15 cellular contexts compared by ENCODE assay signal in the genomic region with DNA sequence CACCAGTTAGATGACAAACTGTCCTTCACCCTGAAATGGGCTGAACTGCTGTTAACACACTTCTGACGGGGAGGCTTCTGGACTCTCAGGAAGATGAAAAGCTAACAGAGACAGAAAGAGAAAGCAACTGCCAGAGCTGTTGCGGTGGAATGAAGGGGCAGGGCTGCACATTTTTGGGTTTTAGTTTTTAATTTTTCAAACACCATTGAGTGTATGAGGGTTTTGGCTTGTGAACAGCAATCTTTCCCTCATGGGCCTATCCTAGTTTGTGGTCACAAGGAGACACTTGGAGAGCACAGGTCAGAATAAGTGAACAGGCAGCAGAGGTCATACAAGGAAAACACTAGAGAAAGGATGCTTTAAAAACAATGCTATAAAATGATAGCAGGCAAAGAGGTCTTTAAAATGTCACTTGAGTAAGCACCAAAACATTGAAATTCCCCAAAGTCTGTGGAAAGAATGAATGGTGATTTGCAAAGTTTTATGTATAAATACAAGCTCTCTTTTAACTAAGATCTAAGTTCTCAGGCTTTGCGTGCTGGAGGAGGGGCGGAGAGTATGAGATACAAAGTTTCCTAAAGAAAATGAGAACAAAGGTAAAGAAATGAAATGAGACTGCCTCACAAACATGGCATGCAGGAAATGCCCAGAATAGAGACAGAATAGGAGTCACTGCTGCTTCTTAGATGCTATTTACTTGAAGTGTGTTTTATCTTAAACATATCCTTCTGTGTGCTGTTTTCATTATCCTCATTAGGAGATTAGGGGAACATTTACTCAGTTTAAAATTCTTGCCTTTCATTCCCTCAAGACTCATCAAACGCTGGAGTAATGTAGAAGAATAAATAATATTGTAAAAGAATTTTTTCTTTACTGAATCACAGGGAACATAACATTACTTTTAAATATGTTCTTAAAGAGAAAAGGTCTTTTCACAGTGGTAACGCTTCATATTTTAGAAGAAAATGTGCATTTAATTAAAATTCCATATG.
A peak's percentile ranks its signal among the peaks of the same experiment; 100 is the strongest.
DNase-seq lines count a peak whose midpoint lies in the region; ATAC-seq and TF ChIP-seq lines count a peak whose summit lies in the region.
"Had no signal": no experiment of that assay in that cellular context is flagged by ENCODE, and none has a peak within 500 bp of the region (broad histone marks: within the 10 kb centered on the region; RNA-seq: fewer than 3 reads in every experiment).

No MANE protein-coding gene starts in this region.

- no peaks in the 10 kb centered on the region for H4K20me1 ChIP-seq in hepatocyte (ENCODE audit: insufficient read depth, poor library complexity, severe bottlenecking)

- TF ChIP-seq EP300 in sigmoid colon (IDR thresholded peaks at IDR 0.05), result no peak

- intact Hi-C loops in sigmoid colon (cut with DNase I), result loop anchor here (5.0 kb wide), 1 partner anchor 349 kb away; no protein-coding TSS in a partner anchor

- peaks cover under 1% of the 10 kb centered on the region for H3K9me3 ChIP-seq in adipocyte (ENCODE audit: control insufficient read depth, low read length)
- no peaks in the 10 kb centered on the region for H3K9me3 ChIP-seq in hepatocyte (ENCODE audit: low read depth)
- no peaks in the 10 kb centered on the region for H3K9me3 ChIP-seq in sigmoid colon

- CTCF ChIA-PET in RWPE1 (lab: Yijun Ruan, JAX), result interaction anchor here (1.1 kb wide), 1 partner anchor 13 kb away, joined by 3 read pairs; no protein-coding TSS in a partner anchor

- H3K36me3 ChIP-seq in adipocyte (ENCODE audit: control insufficient read depth, insufficient read depth, low read length, severe bottlenecking) (no peaks in the 10 kb centered on the region), hepatocyte (replicated peaks; ENCODE audit: insufficient read depth, low read depth) (no peaks in the 10 kb centered on the region), sigmoid colon (no peaks in the 10 kb centered on the region)
- H3K36me3 ChIP-seq: vagina had no signal

- H3K4me1 ChIP-seq in adipocyte (ENCODE audit: control insufficient read depth, insufficient read depth, low read length) (peaks cover 20% of the 10 kb centered on the region), hepatocyte (ENCODE audit: insufficient read depth) (no peaks in the 10 kb centered on the region), sigmoid colon (peaks cover 0 to 50% (median 27%) of the 10 kb centered on the region in 4 donors)
- H3K4me1 ChIP-seq: vagina had no signal

- H3K9ac ChIP-seq in adipocyte (ENCODE audit: low read length), result peak overlapping the region; percentile 56

- H3K27ac ChIP-seq in hepatocyte (peak overlapping the region; percentile 57), sigmoid colon (peak overlapping the region in 3 of 4 donors; percentile 34 to 51 (median 41)), RWPE1 (no peak overlapping the region)
- H3K27ac ChIP-seq: vagina had no signal

- DNase-seq in Daoy (ENCODE audit: low read depth) (peak; percentile 43), adipocyte (ENCODE audit: low read depth) (peak; percentile 73), hepatocyte (ENCODE audit: low spot score) (no peak), sigmoid colon (no peak), RWPE1 (ENCODE audit: low spot score) (no peak)
- DNase-seq: GOT3; Kasumi-1; NCI-H187; stimulated activated CD4-positive, alpha-beta T cell treated with anti-CD3 and anti-CD28 coated beads, Interleukin-2, amount 100 ng/mL, for 24 hours had no signal

- no peaks in the 10 kb centered on the region for H3K79me2 ChIP-seq in hepatocyte

- 42% methylated on average over 6 of the region's 6 CpGs for whole genome bisulfite sequencing in hepatocyte (ENCODE audit: low lambda C conversion rate, missing lambda C conversion rate)
- 64 to 68% methylated on average over 6 of the region's 6 CpGs for WGBS in sigmoid colon, 2 donors

- H3K4me3 ChIP-seq in adipocyte (ENCODE audit: low read length), result peak overlapping the region; percentile 61
- H3K4me3 ChIP-seq in hepatocyte, result no peak overlapping the region
- no peak overlapping the region for H3K4me3 ChIP-seq in sigmoid colon
- H3K4me3 ChIP-seq: lung, vagina had no signal

- no peaks in the 10 kb centered on the region for H3K27me3 ChIP-seq in adipocyte (replicated peaks; ENCODE audit: control insufficient read depth, insufficient read depth, low read length)
- no peaks in the 10 kb centered on the region for H3K27me3 ChIP-seq in hepatocyte
- no peaks in the 10 kb centered on the region for H3K27me3 ChIP-seq in sigmoid colon
- H3K27me3 ChIP-seq: vagina had no signal

- ATAC-seq in HG02610 (IDR thresholded peaks at IDR 0.05; ENCODE audit: unreplicated experiment) (no peak), HG03469 (IDR thresholded peaks at IDR 0.05; ENCODE audit: unreplicated experiment) (no peak), GM18907 (IDR thresholded peaks at IDR 0.05; ENCODE audit: unreplicated experiment) (no peak)
- ATAC-seq: activated naive CD4-positive, alpha-beta T cell treated with anti-CD3 and anti-CD28 coated beads, Interleukin-2, amount 50 U/mL, for 72 hours had no signal

- TF ChIP-seq CTCF in hepatocyte (IDR thresholded peaks at IDR 0.05; ENCODE audit: poor library complexity) (no peak), sigmoid colon (IDR thresholded peaks at IDR 0.05) (no peak), RWPE1 (conservative IDR thresholded peaks at IDR 0.05; ENCODE audit: low read depth) (no peak)

- TF ChIP-seq POLR2A in sigmoid colon (IDR thresholded peaks at IDR 0.05), result no peak

- POLR2A ChIA-PET in RWPE1 (lab: Yijun Ruan, JAX; ENCODE audit: low non-redundant PET), result no interaction called here

- no peaks in the 10 kb centered on the region for H3K9me2 ChIP-seq in hepatocyte (replicated peaks; ENCODE audit: insufficient read depth)

- peak overlapping the region; percentile 43 for H3K4me2 ChIP-seq in hepatocyte

- H2AFZ ChIP-seq in hepatocyte, result no peak overlapping the region

Comparison
In these comparisons a context has a peak if more than half of its experiments do, and no peak if none do; other contexts are left out.
1. DNase-seq: peak in Daoy (single experiment) and adipocyte (single experiment); none in hepatocyte (single experiment), sigmoid colon (single experiment) and RWPE1 (single experiment).